Comparison of ENCODE assay signal across 32 cellular contexts in genomic region chr1:2014181-2014580, GRCh38. TPM values are rescaled to one million over a fixed set of nuclear protein-coding genes. Genes with fewer than 3 reads are reported as not detected.
"Had no signal": no experiment of that assay in that cellular context is flagged by ENCODE, and none has a peak within 500 bp of the region (broad histone marks: within the 10 kb centered on the region; RNA-seq: fewer than 3 reads in every experiment).

No MANE protein-coding gene starts in this region.

- H3K27ac Mint-ChIP-seq: activated CD4-positive, alpha-beta T cell treated with anti-CD3 and anti-CD28 coated beads, Interleukin-2, amount 10 ng/mL, durations not matched to agents 24 days and 14 days; activated CD8-positive, alpha-beta T cell treated with anti-CD3 and anti-CD28 coated beads for 36 hours; activated naive CD4-positive, alpha-beta T cell treated with anti-CD3 and anti-CD28 coated beads, Interleukin-2, amount 50 U/mL, for 24 hours; activated naive CD8-positive, alpha-beta T cell treated with anti-CD3 and anti-CD28 coated beads, Interleukin-2, amount 10 ng/mL, durations not matched to agents 7 days and 5 days; activated T-helper 2 cell treated with anti-CD3 and anti-CD28 coated beads, Interferon-gamma antibody, Interleukin-2, Interleukin-4, amounts not matched to agents 10 μg/mL and 5 μg/mL and 100 μg/mL, durations not matched to agents 14 hours and 24 hours and 36 hours; T-helper 1 cell treated with Interleukin-12 subunit alpha and Interleukin-12 subunit beta and Interleukin-4 antibody, amounts not matched to agents 30 μg/mL and 1 μg/mL, for 36 hours; T-helper 2 cell treated with Interferon-gamma antibody and Interleukin-4, amounts not matched to agents 5 μg/mL and 100 μg/mL, for 36 hours had no signal

- H3K36me3 Mint-ChIP-seq: activated naive CD8-positive, alpha-beta T cell treated with anti-CD3 and anti-CD28 coated beads, Interleukin-2, amount 10 ng/mL, durations not matched to agents 7 days and 5 days had no signal

- DNase-seq: activated CD4-positive, alpha-beta T cell treated with anti-CD3 and anti-CD28 coated beads, Interleukin-2, amount 10 ng/mL, durations not matched to agents 24 days and 14 days; activated CD4-positive, alpha-beta T cell treated with anti-CD3 and anti-CD28 coated beads, Interleukin-2, amount 50 U/mL, for 4 hours; activated CD8-positive, alpha-beta T cell treated with anti-CD3 and anti-CD28 coated beads for 36 hours; activated gamma-delta T cell; activated naive CD4-positive, alpha-beta T cell treated with Interleukin-2 at 50 U/mL for 16 hours; activated naive CD8-positive, alpha-beta T cell treated with anti-CD3 and anti-CD28 coated beads, Interleukin-2, amount 10 ng/mL, durations not matched to agents 7 days and 5 days; activated T-cell treated with anti-CD3 and anti-CD28 coated beads, Interleukin-2, amount 50 U/mL, for 1 hour; amygdala; body of pancreas; Kasumi-1; MM.1S; MV-4-11; NCI-H1092; NCI-H1436 treated with DMSO at 0.1 percent for 48 hours; NCI-H1694 treated with DMSO at 0.1 percent for 48 hours; NCI-H2029; NCI-H345; NCI-H524 treated with DMSO at 0.1 percent for 48 hours; SHP77 treated with DMSO at 0.1 percent for 48 hours; SK-N-SH had no signal

- H3K4me2 ChIP-seq: SK-N-SH had no signal

- H3K4me3 Mint-ChIP-seq: activated CD4-positive, alpha-beta T cell treated with anti-CD3 and anti-CD28 coated beads, Interleukin-2, amount 10 ng/mL, durations not matched to agents 24 days and 14 days; activated CD8-positive, alpha-beta T cell treated with anti-CD3 and anti-CD28 coated beads for 36 hours; activated naive CD4-positive, alpha-beta T cell treated with anti-CD3 and anti-CD28 coated beads, Interleukin-2, amount 50 U/mL, for 24 hours; activated naive CD8-positive, alpha-beta T cell treated with anti-CD3 and anti-CD28 coated beads, Interleukin-2, amount 10 ng/mL, durations not matched to agents 7 days and 5 days; T-helper 1 cell treated with Interleukin-12 subunit alpha and Interleukin-12 subunit beta and Interleukin-4 antibody, amounts not matched to agents 30 μg/mL and 1 μg/mL, for 36 hours; T-helper 2 cell treated with Interferon-gamma antibody and Interleukin-4, amounts not matched to agents 5 μg/mL and 100 μg/mL, for 36 hours had no signal

- ATAC-seq: activated CD8-positive, alpha-beta T cell treated with anti-CD3 and anti-CD28 coated beads for 36 hours; Panc1 had no signal

- H3K27me3 ChIP-seq: ascending aorta, body of pancreas had no signal

- H3K4me3 ChIP-seq: ascending aorta, body of pancreas, SJSA1 had no signal

- H3K27ac ChIP-seq: ascending aorta, breast epithelium, SJSA1 had no signal

- H3K9me3 Mint-ChIP-seq: activated CD4-positive, alpha-beta T cell treated with anti-CD3 and anti-CD28 coated beads, Interleukin-2, amount 10 ng/mL, durations not matched to agents 24 days and 14 days; activated CD8-positive, alpha-beta T cell treated with anti-CD3 and anti-CD28 coated beads for 36 hours; activated naive CD4-positive, alpha-beta T cell treated with anti-CD3 and anti-CD28 coated beads, Interleukin-2, amount 50 U/mL, for 24 hours; activated naive CD8-positive, alpha-beta T cell treated with anti-CD3 and anti-CD28 coated beads, Interleukin-2, amount 10 ng/mL, durations not matched to agents 7 days and 5 days; activated T-helper 2 cell treated with anti-CD3 and anti-CD28 coated beads, Interferon-gamma antibody, Interleukin-2, Interleukin-4, amounts not matched to agents 10 μg/mL and 5 μg/mL and 100 μg/mL, durations not matched to agents 14 hours and 24 hours and 36 hours; T-helper 1 cell treated with Interleukin-12 subunit alpha and Interleukin-12 subunit beta and Interleukin-4 antibody, amounts not matched to agents 30 μg/mL and 1 μg/mL, for 36 hours; T-helper 2 cell treated with Interferon-gamma antibody and Interleukin-4, amounts not matched to agents 5 μg/mL and 100 μg/mL, for 36 hours had no signal

- H3K36me3 ChIP-seq: ascending aorta, breast epithelium, SJSA1 had no signal

- H3K9me3 ChIP-seq: ascending aorta, body of pancreas, breast epithelium, SJSA1, SK-N-SH had no signal

- H3K4me1 ChIP-seq: ascending aorta, body of pancreas, breast epithelium, SJSA1 had no signal

- H3K9ac ChIP-seq: SK-N-SH had no signal

RNA-seq across cellular contexts. Expression of gene GABRD, which starts 5.0 kb away (rescaled TPM):
- total RNA-seq: activated CD4-positive, alpha-beta T cell treated with anti-CD3 and anti-CD28 coated beads, Interleukin-2, amount 10 ng/mL, durations not matched to agents 24 days and 14 days; activated CD8-positive, alpha-beta memory T cell treated with anti-CD3 and anti-CD28 coated beads for 36 hours; activated CD8-positive, alpha-beta T cell treated with anti-CD3 and anti-CD28 coated beads for 36 hours; activated naive CD8-positive, alpha-beta T cell treated with anti-CD3 and anti-CD28 coated beads, Interleukin-2, amount 10 ng/mL, durations not matched to agents 7 days and 5 days; activated T-helper 2 cell treated with anti-CD3 and anti-CD28 coated beads, Interferon-gamma antibody, Interleukin-2, Interleukin-4, amounts not matched to agents 10 μg/mL and 5 μg/mL and 100 μg/mL, durations not matched to agents 14 hours and 24 hours and 36 hours; ascending aorta; body of pancreas; breast epithelium; NCI-H460; RPMI7951; SJSA1 had no signal

RNA-seq across cellular contexts. Expression of gene CFAP74, which starts 10.6 kb away (rescaled TPM):
- total RNA-seq: activated CD4-positive, alpha-beta T cell treated with anti-CD3 and anti-CD28 coated beads, Interleukin-2, amount 10 ng/mL, durations not matched to agents 24 days and 14 days; activated CD8-positive, alpha-beta memory T cell treated with anti-CD3 and anti-CD28 coated beads for 36 hours; activated naive CD8-positive, alpha-beta T cell treated with anti-CD3 and anti-CD28 coated beads, Interleukin-2, amount 10 ng/mL, durations not matched to agents 7 days and 5 days; activated T-helper 2 cell treated with anti-CD3 and anti-CD28 coated beads, Interferon-gamma antibody, Interleukin-2, Interleukin-4, amounts not matched to agents 10 μg/mL and 5 μg/mL and 100 μg/mL, durations not matched to agents 14 hours and 24 hours and 36 hours; ascending aorta; cardiac septum; NCI-H460; RPMI7951; SJSA1 had no signal
- polyA plus RNA-seq: SK-N-SH had no signal
